Comparison of ENCODE assay signal across 8 cellular contexts in the genomic region with DNA sequence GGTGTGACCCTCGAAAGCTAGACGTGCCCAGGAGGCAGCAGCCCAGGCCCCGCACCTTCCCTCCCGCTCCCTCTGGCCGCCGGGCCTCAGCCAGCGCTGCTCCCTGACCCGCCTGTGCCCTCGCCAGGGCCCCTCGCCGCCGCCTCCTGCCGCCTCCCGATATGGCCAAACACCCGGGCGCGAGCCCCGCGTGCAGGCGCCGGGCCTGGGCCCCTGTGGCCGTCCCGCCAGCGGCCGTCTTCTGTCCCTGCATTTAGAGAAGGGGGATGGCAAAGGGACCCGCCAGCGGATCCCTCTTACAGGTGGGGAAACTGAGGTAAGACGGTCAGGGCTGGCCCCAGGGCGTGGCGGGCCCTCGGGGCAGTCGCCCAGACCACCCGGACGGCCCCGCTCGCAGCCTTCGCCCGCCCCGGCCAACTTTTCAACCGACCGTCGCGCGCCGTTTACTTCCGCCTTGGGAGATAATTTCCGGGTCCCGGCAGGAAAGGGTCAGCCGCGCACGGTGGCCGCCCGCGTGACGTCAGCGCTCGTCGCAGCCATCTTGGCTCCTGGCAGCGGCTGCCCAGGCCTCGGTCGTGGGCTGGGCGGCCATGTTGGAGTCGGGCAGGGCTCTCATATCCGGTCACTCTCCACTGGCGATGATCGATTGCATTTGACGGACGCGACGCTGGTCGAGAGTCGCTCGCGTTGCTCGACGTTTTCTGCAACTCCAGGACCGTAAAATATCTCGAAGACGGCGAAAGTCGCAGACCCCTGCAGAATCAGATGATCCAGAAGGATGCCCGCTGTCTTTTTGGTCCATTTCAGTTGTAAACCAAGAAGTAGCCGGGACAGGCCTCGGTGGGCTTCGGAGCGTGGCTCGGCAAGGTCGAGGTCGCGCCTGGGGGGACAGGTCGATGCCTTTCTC. TPM values are rescaled to one million over a fixed set of nuclear protein-coding genes. Genes with fewer than 3 reads are reported as not detected.
DNase-seq lines count a peak whose midpoint lies in the region; ATAC-seq and TF ChIP-seq lines count a peak whose summit lies in the region.

No MANE protein-coding gene starts in this region.

- H3K36me3 Mint-ChIP-seq in CD14-positive monocyte, result peaks cover 3% of the 10 kb centered on the region in 2 donors
- no peaks in the 10 kb centered on the region for H3K36me3 Mint-ChIP-seq in endodermal cell (ENCODE audit: low read depth)

- no peak for TF ChIP-seq CTCF in CD14-positive monocyte (IDR thresholded peaks at IDR 0.05)
- TF ChIP-seq CTCF in endodermal cell (conservative IDR thresholded peaks at IDR 0.05), result no peak

- no peaks in the 10 kb centered on the region for H3K9me3 ChIP-seq in endodermal cell (ENCODE audit: control insufficient read depth, low read length)

- peaks cover under 1% of the 10 kb centered on the region for H3K27me3 ChIP-seq in endodermal cell (ENCODE audit: control insufficient read depth, insufficient read depth, low read length, poor library complexity, severe bottlenecking)

- peak overlapping the region; percentile 32 for H3K27ac ChIP-seq in endodermal cell (ENCODE audit: low read depth, low read length)

- H3K4me3 ChIP-seq in endodermal cell (ENCODE audit: low read length), result peak overlapping the region; percentile 83

- H3K9me3 Mint-ChIP-seq in CD14-positive monocyte (peaks cover 3 to 14% (median 10%) of the 10 kb centered on the region in 7 donors), endodermal cell (peaks cover 7% of the 10 kb centered on the region)

- H3K4me1 ChIP-seq in endodermal cell (ENCODE audit: control insufficient read depth, insufficient read depth, low read length), result no peaks in the 10 kb centered on the region

- peak overlapping the region; percentile 91 to 98 for H3K4me3 Mint-ChIP-seq in CD14-positive monocyte
- peak overlapping the region; percentile 84 for H3K4me3 Mint-ChIP-seq in endodermal cell

- no peaks in the 10 kb centered on the region for H3K36me3 ChIP-seq in endodermal cell (ENCODE audit: control insufficient read depth, insufficient read depth, low read length)

- 36 to 47% methylated on average over 59 to 91 of the region's 91 CpGs for WGBS in endodermal cell (ENCODE audit: insufficient coverage in 1 of 2, insufficient read length in 1 of 2), 2 experiments

- peak overlapping the region; percentile 87 to 96 (median 91) for H3K27ac Mint-ChIP-seq in CD14-positive monocyte
- H3K27ac Mint-ChIP-seq in endodermal cell, result peak overlapping the region; percentile 91

- peaks cover 15% of the 10 kb centered on the region for H3K4me1 Mint-ChIP-seq in CD14-positive monocyte
- H3K4me1 Mint-ChIP-seq in endodermal cell, result peaks cover 2% of the 10 kb centered on the region

- H3K27me3 Mint-ChIP-seq in CD14-positive monocyte (ENCODE audit: low read depth in 3 of 3) (peaks cover 14 to 35% (median 19%) of the 10 kb centered on the region in 3 donors), endodermal cell (ENCODE audit: insufficient read depth) (peaks cover 59% of the 10 kb centered on the region)

- DNase-seq in CD14-positive monocyte (ENCODE audit: low spot score), result peak; percentile 93
- peak; percentile 92 for DNase-seq in NOMO-1 treated with DMSO at 0.1 percent for 48 hours (lab: John Stamatoyannopoulos, UW; ENCODE audit: unreplicated experiment)
- DNase-seq in activated CD8-positive, alpha-beta memory T cell treated with anti-CD3 and anti-CD28 coated beads, Interleukin-2, amount 50 U/mL, for 1 hour (ENCODE audit: extremely low read depth), result peak; percentile 55
- DNase-seq in endodermal cell, result peak; percentile 97
- DNase-seq in mesenteric fat pad (ENCODE audit: low spot score), result peak; percentile 97
- peak; percentile 80 for DNase-seq in stimulated activated CD8-positive, alpha-beta memory T cell treated with anti-CD3 and anti-CD28 coated beads, Interleukin-12 subunit alpha, Interleukin-12 subunit beta, amount 100 ng/mL, for 4 hours (ENCODE audit: low read depth)

- peak; percentile 88 for ATAC-seq in GM19395 (IDR thresholded peaks at IDR 0.05; ENCODE audit: unreplicated experiment)
- ATAC-seq in HG03565 (IDR thresholded peaks at IDR 0.05; ENCODE audit: unreplicated experiment), result peak; percentile 75

- intact Hi-C loops in CD14-positive monocyte (cut with micrococcal nuclease), result loop anchor here (2.0 kb wide), 2 partner anchors 19 to 163 kb away; partner anchors contain the start of genes CHTF18 (in 1 of the 2), LMF1 (in 1 of the 2) and RPUSD1 (in 1 of the 2)

- H3K9ac ChIP-seq in endodermal cell (ENCODE audit: extremely low read depth, low read length, poor library complexity, severe bottlenecking), result peak overlapping the region; percentile 66

RNA-seq across cellular contexts. Expression of gene GNG13, which starts 7.1 kb away (rescaled TPM):
- polyA plus RNA-seq in CD14-positive monocyte, result not detected
- not detected for total RNA-seq in endodermal cell
- not detected for polyA plus RNA-seq in endodermal cell (2013, experiment 1 of 2)
- polyA plus RNA-seq in endodermal cell (2013, experiment 2 of 2), result not detected
- total RNA-seq in mesenteric fat pad, result not detected

RNA-seq across cellular contexts. Expression of gene CHTF18, which starts 19.2 kb away (rescaled TPM):
- polyA plus RNA-seq in CD14-positive monocyte, result 1 to 10 TPM in 1 of 2 donors, under 1 TPM in 1; 0.57 to 2.2 TPM
- 100 to 1,000 TPM; 158 to 169 TPM for total RNA-seq in endodermal cell
- polyA plus RNA-seq in endodermal cell (2013, experiment 1 of 2), result 68.9 TPM
- 68.6 TPM for polyA plus RNA-seq in endodermal cell (2013, experiment 2 of 2)
- total RNA-seq in mesenteric fat pad, result 5.6 TPM

RNA-seq across cellular contexts. Expression of gene RPUSD1, which starts 19.4 kb away (rescaled TPM):
- 10 to 100 TPM; 29.5 to 31.5 TPM for polyA plus RNA-seq in CD14-positive monocyte
- total RNA-seq in endodermal cell (10 to 100 TPM; 24.1 to 34.4 TPM), mesenteric fat pad (16.8 TPM)
- polyA plus RNA-seq in endodermal cell (2013, experiment 1 of 2), result 18.9 TPM
- polyA plus RNA-seq in endodermal cell (2013, experiment 2 of 2), result 18.9 TPM

RNA-seq across cellular contexts. Expression of gene MSLN, which starts 47.1 kb away (rescaled TPM):
- polyA plus RNA-seq in CD14-positive monocyte, result under 1 TPM in 1 of 2 donors, not detected in 1; 0.29 TPM
- under 1 TPM; 0.42 to 0.86 TPM for total RNA-seq in endodermal cell
- 0.21 TPM for polyA plus RNA-seq in endodermal cell (2013, experiment 1 of 2)
- polyA plus RNA-seq in endodermal cell (2013, experiment 2 of 2), result 0.25 TPM
- total RNA-seq in mesenteric fat pad, result not detected

Comparison
In these comparisons a context has a peak if more than half of its experiments do, and no peak if none do; other contexts are left out.
1. Peak in every context shown above with its lines: DNase-seq, ATAC-seq, H3K4me3 ChIP-seq and H3K27ac ChIP-seq.
2. RNA of gene CHTF18, which starts 19.2 kb away (total RNA-seq): 158 to 169 TPM in endodermal cell; 5.6 TPM in mesenteric fat pad (single experiment); every median in the first group is over 10 times any median in the second.